In the genomic region with DNA sequence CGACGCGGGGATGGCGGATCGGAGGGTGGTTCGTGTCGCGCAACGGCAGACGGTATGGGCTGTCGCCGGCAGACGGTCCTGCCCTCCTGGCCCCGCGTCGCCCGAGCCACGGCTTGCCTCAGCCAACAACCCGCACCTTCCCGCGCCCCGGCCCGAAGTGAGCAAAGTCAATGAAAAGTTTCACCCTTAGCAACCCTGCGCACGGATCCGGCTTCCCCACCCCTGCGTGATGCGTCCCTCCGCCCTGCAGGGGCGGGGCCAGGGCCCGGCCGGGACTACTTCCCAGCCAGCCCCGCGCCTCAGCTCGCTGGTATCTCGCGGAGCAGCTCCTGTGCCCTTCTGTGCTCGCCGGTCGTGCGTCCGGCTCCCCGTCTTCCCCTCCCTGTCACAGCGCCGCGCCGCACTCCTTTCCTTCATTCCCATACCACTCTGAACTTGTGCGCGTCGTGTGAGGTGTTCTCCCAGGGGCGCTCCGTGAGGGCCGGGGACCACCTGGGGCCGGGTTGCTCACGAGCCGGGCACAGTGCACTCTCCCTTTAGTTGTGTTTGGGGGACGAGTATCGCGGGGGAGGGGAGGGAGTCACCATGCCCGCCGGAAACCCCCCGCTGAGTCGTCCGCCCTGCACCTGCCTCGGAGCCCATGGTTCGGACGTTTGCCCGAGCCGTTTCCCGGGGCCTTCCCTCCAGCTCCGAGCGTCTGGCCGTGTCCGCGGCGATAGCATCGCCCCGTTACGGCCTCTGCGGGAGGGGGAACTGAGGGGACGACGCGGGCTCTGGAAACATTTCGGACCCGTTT, we compare ENCODE assay signal across 8 cellular contexts. TPM values are rescaled to one million over a fixed set of nuclear protein-coding genes. Genes with fewer than 3 reads are reported as not detected.
DNase-seq lines count a peak whose midpoint lies in the region; ATAC-seq, FAIRE-seq and TF ChIP-seq lines count a peak whose summit lies in the region.

A gene with protein sequence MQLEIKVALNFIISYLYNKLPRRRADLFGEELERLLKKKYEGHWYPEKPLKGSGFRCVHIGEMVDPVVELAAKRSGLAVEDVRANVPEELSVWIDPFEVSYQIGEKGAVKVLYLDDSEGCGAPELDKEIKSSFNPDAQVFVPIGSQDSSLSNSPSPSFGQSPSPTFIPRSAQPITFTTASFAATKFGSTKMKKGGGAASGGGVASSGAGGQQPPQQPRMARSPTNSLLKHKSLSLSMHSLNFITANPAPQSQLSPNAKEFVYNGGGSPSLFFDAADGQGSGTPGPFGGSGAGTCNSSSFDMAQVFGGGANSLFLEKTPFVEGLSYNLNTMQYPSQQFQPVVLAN (minus strand): TSS at position 163 of the 796 bp plus-strand sequence. CDS start 9,456 bp downstream, outside the sequence.

- no peaks in the 10 kb centered on the region for H3K9me3 Mint-ChIP-seq in T-helper 2 cell treated with Interferon-gamma antibody and Interleukin-4, amounts not matched to agents 5 μg/mL and 100 μg/mL, for 36 hours

- TF ChIP-seq CTCF in GM06990 (IDR thresholded peaks at IDR 0.05; ENCODE audit: insufficient read depth, low read length, poor library complexity, severe bottlenecking) (no peak), right atrium auricular region (IDR thresholded peaks at IDR 0.05) (no peak)

- peaks cover 0 to 32% of the 10 kb centered on the region in 2 donors for H3K4me1 ChIP-seq in right atrium auricular region

- DNase-seq in GM06990 (ENCODE audit: extremely low read depth, insufficient read length) (peak; percentile 98), NCI-H2029 (lab: John Stamatoyannopoulos, UW) (peak; percentile 84), anterior cingulate cortex (lab: John Stamatoyannopoulos, UW) (peak; percentile 54 to 97 (median 94)), right atrium auricular region (ENCODE audit: low spot score) (peak; percentile 97), pulmonary artery endothelial cell (ENCODE audit: low read depth, low spot score) (peak; percentile 86), urothelium cell line (ENCODE audit: low spot score) (peak; percentile 89)
- DNase-seq in T-helper 2 cell treated with Interferon-gamma antibody and Interleukin-4, amounts not matched to agents 5 μg/mL and 100 μg/mL, for 36 hours (ENCODE audit: low spot score): peak; percentile 94

- H3K36me3 ChIP-seq in GM06990 (ENCODE audit: control insufficient read depth, insufficient read depth, low read length) (peaks cover 2% of the 10 kb centered on the region; the same call in 1 of the 2 replicates), right atrium auricular region (peaks cover 13% of the 10 kb centered on the region)

- FAIRE-seq in urothelium cell line (lab: Jason Lieb, UNC): peak; percentile 90

- H3K4me3 Mint-ChIP-seq in T-helper 2 cell treated with Interferon-gamma antibody and Interleukin-4, amounts not matched to agents 5 μg/mL and 100 μg/mL, for 36 hours: peak within 1 kb of the TSS; percentile 89

- no peaks in the 10 kb centered on the region for H3K9me3 ChIP-seq in right atrium auricular region

- peak within 1 kb of the TSS; percentile 97 for H3K27ac Mint-ChIP-seq in T-helper 2 cell treated with Interferon-gamma antibody and Interleukin-4, amounts not matched to agents 5 μg/mL and 100 μg/mL, for 36 hours

- H3K4me3 ChIP-seq in GM06990 (replicated peaks; ENCODE audit: low read depth, low read length): peak within 1 kb of the TSS; percentile 96
- H3K4me3 ChIP-seq in right atrium auricular region: peak within 1 kb of the TSS; percentile 96 to 99

- ATAC-seq in HG02852 (IDR thresholded peaks at IDR 0.05; ENCODE audit: unreplicated experiment): peak; percentile 23

- H3K27me3 Mint-ChIP-seq in T-helper 2 cell treated with Interferon-gamma antibody and Interleukin-4, amounts not matched to agents 5 μg/mL and 100 μg/mL, for 36 hours (ENCODE audit: low read depth): no peaks in the 10 kb centered on the region

- H3K27me3 ChIP-seq in GM06990 (replicated peaks; ENCODE audit: control insufficient read depth, insufficient read depth, low read length) (no peaks in the 10 kb centered on the region), right atrium auricular region (no peaks in the 10 kb centered on the region)

- H3K27ac ChIP-seq in right atrium auricular region: peak within 1 kb of the TSS; percentile 99 to 100

- peaks cover 6% of the 10 kb centered on the region for H3K36me3 Mint-ChIP-seq in T-helper 2 cell treated with Interferon-gamma antibody and Interleukin-4, amounts not matched to agents 5 μg/mL and 100 μg/mL, for 36 hours (ENCODE audit: low read depth)

- H3K4me1 Mint-ChIP-seq in T-helper 2 cell treated with Interferon-gamma antibody and Interleukin-4, amounts not matched to agents 5 μg/mL and 100 μg/mL, for 36 hours (ENCODE audit: low read depth): peaks cover 16% of the 10 kb centered on the region

RNA-seq across cellular contexts. Expression of the gene that starts here (rescaled TPM):
- 10 to 100 TPM; 49.1 to 55.3 TPM for total RNA-seq in right atrium auricular region
- total RNA-seq in pulmonary artery endothelial cell: 17.1 and 25.4 TPM in 2 replicates

Comparison
In these comparisons a context has a peak if more than half of its experiments do, and no peak if none do; other contexts are left out.
1. Peak in every context shown above with its lines: DNase-seq, ATAC-seq, H3K4me3 ChIP-seq and H3K27ac ChIP-seq.